ENCODE assay signal across 1 cellular context in the genomic region with DNA sequence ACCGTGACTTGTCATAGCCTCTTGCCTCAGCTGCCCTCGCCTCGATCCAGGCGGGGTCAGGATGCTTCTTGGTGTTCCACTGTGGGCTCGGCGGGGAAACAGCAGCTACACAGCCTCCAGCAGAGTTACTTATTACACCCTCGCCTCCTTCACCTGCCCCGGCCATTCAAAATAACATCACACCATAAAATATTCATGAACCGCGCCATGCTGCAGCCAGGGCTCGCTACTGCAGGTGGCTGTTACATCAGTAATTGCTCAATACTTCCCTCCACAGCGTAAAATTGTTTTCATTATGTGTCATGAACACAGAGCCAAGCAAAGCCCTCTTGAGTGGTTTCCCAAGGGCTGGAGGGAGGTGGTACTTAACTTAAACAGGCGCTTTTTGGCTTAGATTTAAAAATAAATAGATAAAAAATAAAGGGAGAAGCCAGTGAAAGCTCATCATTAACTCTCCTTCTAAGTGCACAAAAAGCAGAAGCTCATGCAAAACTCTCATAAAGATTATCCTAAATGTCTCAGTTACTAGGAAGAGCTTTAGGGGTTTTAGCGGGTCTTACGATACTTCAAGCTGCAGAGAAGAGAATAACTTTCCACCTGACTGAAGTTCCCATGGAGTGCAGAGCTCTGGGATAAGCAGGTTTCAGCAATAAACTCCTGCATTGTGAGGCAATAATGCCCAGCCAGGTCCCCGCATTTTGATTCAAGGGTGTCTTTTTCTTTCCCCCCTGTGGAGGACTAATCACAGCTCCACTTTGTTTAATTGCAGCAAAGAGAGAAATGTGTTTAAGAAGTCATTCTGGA.
TF ChIP-seq lines count a peak whose summit lies in the region.

No MANE protein-coding gene starts in this region.

TF ChIP-seq in A549, 52 proteins besides CTCF, POLR2A, EP300 and RAD21 (continued from another document):
- TF ChIP-seq, protein P1, sequence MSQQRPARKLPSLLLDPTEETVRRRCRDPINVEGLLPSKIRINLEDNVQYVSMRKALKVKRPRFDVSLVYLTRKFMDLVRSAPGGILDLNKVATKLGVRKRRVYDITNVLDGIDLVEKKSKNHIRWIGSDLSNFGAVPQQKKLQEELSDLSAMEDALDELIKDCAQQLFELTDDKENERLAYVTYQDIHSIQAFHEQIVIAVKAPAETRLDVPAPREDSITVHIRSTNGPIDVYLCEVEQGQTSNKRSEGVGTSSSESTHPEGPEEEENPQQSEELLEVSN (IDR thresholded peaks at IDR 0.05; ENCODE audit: borderline replicate concordance, low read depth): no peak
- TF ChIP-seq CHD4 (IDR thresholded peaks at IDR 0.05; ENCODE audit: borderline replicate concordance) (no peak), PHF8 (IDR thresholded peaks at IDR 0.05; ENCODE audit: borderline replicate concordance, low read depth) (no peak), POLR2AphosphoS2 (conservative IDR thresholded peaks at IDR 0.05; ENCODE audit: low read length) (no peak), ZNF302 (CRISPR knock-in tag; IDR thresholded peaks at IDR 0.05) (no peak), MYC (IDR thresholded peaks at IDR 0.05; ENCODE audit: borderline replicate concordance, low read length) (no peak), CBX2 (IDR thresholded peaks at IDR 0.05; ENCODE audit: borderline replicate concordance, low read depth) (no peak), JUN (IDR thresholded peaks at IDR 0.05) (no peak), RARB (CRISPR knock-in tag; IDR thresholded peaks at IDR 0.05) (no peak), HDAC2 (IDR thresholded peaks at IDR 0.05) (no peak), GATA3 (IDR thresholded peaks at IDR 0.05; ENCODE audit: borderline replicate concordance) (no peak)
- TF ChIP-seq, protein P2, sequence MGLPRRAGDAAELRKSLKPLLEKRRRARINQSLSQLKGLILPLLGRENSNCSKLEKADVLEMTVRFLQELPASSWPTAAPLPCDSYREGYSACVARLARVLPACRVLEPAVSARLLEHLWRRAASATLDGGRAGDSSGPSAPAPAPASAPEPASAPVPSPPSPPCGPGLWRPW (IDR thresholded peaks at IDR 0.05): no peak
- TF ChIP-seq, protein P3, sequence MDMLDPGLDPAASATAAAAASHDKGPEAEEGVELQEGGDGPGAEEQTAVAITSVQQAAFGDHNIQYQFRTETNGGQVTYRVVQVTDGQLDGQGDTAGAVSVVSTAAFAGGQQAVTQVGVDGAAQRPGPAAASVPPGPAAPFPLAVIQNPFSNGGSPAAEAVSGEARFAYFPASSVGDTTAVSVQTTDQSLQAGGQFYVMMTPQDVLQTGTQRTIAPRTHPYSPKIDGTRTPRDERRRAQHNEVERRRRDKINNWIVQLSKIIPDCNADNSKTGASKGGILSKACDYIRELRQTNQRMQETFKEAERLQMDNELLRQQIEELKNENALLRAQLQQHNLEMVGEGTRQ (IDR thresholded peaks at IDR 0.05): no peak
TF ChIP-seq in A549: peak in this region for 0.
